14 cellular contexts compared by ENCODE assay signal in the genomic region with DNA sequence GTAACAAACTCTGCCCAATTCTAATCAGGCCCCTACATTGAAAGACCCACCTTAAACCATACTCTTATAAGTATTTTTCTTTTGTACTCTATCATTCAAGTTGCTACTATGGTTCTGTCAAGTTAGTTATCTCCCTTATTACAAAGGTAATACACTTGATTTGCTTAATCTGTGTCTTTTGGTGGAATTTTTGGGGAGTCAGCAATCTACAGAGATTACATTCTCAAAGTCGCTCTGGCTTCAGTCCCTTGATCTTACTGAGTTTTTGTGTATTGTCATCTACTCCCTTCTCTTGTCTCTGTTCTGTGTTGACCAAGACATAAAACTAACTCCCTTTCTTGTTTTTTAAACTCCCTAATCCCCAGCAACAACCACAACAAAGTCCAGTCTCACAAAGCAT.
A peak's percentile ranks its signal among the peaks of the same experiment; 100 is the strongest.
DNase-seq lines count a peak whose midpoint lies in the region; ATAC-seq, FAIRE-seq and TF ChIP-seq lines count a peak whose summit lies in the region.
"Had no signal": no experiment of that assay in that cellular context is flagged by ENCODE, and none has a peak within 500 bp of the region (broad histone marks: within the 10 kb centered on the region; RNA-seq: fewer than 3 reads in every experiment).

No MANE protein-coding gene starts in this region.

- intact Hi-C loops in Caco-2 (cut with micrococcal nuclease; ENCODE audit: unreplicated experiment): no loop called here

- H3K27me3 ChIP-seq in GM23248 (replicated peaks; ENCODE audit: insufficient read depth) (no peaks in the 10 kb centered on the region), KMS-11 (ENCODE audit: insufficient read depth, low read depth) (no peaks in the 10 kb centered on the region), Caco-2 (replicated peaks; ENCODE audit: control insufficient read depth, insufficient read depth, low read length) (no peaks in the 10 kb centered on the region)
- H3K27me3 ChIP-seq: BLaER1 treated with 17β-estradiol and CSF1 and Interleukin-3, amounts not matched to agents 10 nM and 100 nM had no signal

- H3K4me3 ChIP-seq in GM23248 (no peak overlapping the region), KMS-11 (IDR thresholded peaks at IDR 0.05; ENCODE audit: insufficient read depth, low read depth, low read length) (no peak overlapping the region), Caco-2 (ENCODE audit: low read depth, low read length) (no peak overlapping the region)
- H3K4me3 ChIP-seq: BLaER1 treated with 17β-estradiol and CSF1 and Interleukin-3, amounts not matched to agents 10 nM and 100 nM; GM23338; K562 had no signal

- no peaks in the 10 kb centered on the region for H3K9me3 Mint-ChIP-seq in osteocyte (ENCODE audit: unreplicated experiment)
- no peaks in the 10 kb centered on the region for H3K9me3 Mint-ChIP-seq in Caco-2 (ENCODE audit: unreplicated experiment)
- H3K9me3 Mint-ChIP-seq: GM23338, H9 had no signal

- H3K9me2 ChIP-seq in GM23248 (ENCODE audit: insufficient read depth): no peaks in the 10 kb centered on the region

- H3K9ac ChIP-seq in GM23248 (no peak overlapping the region), KMS-11 (no peak overlapping the region)
- H3K9ac ChIP-seq: BLaER1 treated with 17β-estradiol and CSF1 and Interleukin-3, amounts not matched to agents 10 nM and 100 nM had no signal

- H3K4me3 Mint-ChIP-seq in osteocyte (ENCODE audit: unreplicated experiment) (no peak overlapping the region), Caco-2 (ENCODE audit: unreplicated experiment) (no peak overlapping the region)
- H3K4me3 Mint-ChIP-seq: CD4-positive, CD25-positive, alpha-beta regulatory T cell; GM23338; H9 had no signal

- H3K36me3 ChIP-seq in GM23248 (ENCODE audit: low read depth) (no peaks in the 10 kb centered on the region), KMS-11 (ENCODE audit: insufficient read depth) (no peaks in the 10 kb centered on the region), Caco-2 (ENCODE audit: control insufficient read depth, insufficient read depth, low read length) (no peaks in the 10 kb centered on the region)
- H3K36me3 ChIP-seq: BLaER1 treated with 17β-estradiol and CSF1 and Interleukin-3, amounts not matched to agents 10 nM and 100 nM had no signal

- CTCF ChIA-PET in Caco-2 (lab: Charles Lee): no interaction called here

- H3K4me1 ChIP-seq in GM23248 (ENCODE audit: insufficient read depth) (peaks cover 25% of the 10 kb centered on the region), KMS-11 (ENCODE audit: low read depth, poor library complexity, severe bottlenecking) (peaks cover 16% of the 10 kb centered on the region), Caco-2 (peaks cover 9% of the 10 kb centered on the region)
- H3K4me1 ChIP-seq: BLaER1 treated with 17β-estradiol and CSF1 and Interleukin-3, amounts not matched to agents 10 nM and 100 nM had no signal

- H4K20me1 ChIP-seq in GM23248 (ENCODE audit: insufficient read depth) (no peaks in the 10 kb centered on the region), KMS-11 (ENCODE audit: insufficient read depth) (no peaks in the 10 kb centered on the region)
- H4K20me1 ChIP-seq: BLaER1 treated with 17β-estradiol and CSF1 and Interleukin-3, amounts not matched to agents 10 nM and 100 nM had no signal

- peak overlapping the region; percentile 32 for H3K27ac ChIP-seq in GM23248
- H3K27ac ChIP-seq in KMS-11: peak overlapping the region; percentile 23; the same call in 1 of the 2 replicates
- H3K27ac ChIP-seq: BLaER1 treated with 17β-estradiol and CSF1 and Interleukin-3, amounts not matched to agents 10 nM and 100 nM had no signal

- peaks cover 15% of the 10 kb centered on the region for H3F3A ChIP-seq in GM23248 (ENCODE audit: insufficient read depth)

- BruUV-seq in Caco-2 (replicated peaks; lab: Mats Ljungman, UMichigan): no TSS peak

- DNase-seq in GM23248: no peak
- DNase-seq in osteocyte (ENCODE audit: extremely low spot score, unreplicated experiment): no peak
- no peak for DNase-seq in Caco-2
- no peak for DNase-seq in NCI-H524 (lab: John Stamatoyannopoulos, UW)
- DNase-seq: Calu3; CD4-positive, CD25-positive, alpha-beta regulatory T cell; H9 had no signal

- no peak for ATAC-seq in HG03196 (IDR thresholded peaks at IDR 0.05; ENCODE audit: unreplicated experiment)
- ATAC-seq: GM23338, K562 had no signal

- no peaks in the 10 kb centered on the region for H3K79me2 ChIP-seq in GM23248 (ENCODE audit: insufficient read depth)
- no peaks in the 10 kb centered on the region for H3K79me2 ChIP-seq in KMS-11 (ENCODE audit: insufficient read depth, low read depth)

- H2AFZ ChIP-seq in GM23248: no peak overlapping the region
- H2AFZ ChIP-seq in KMS-11 (ENCODE audit: low read depth): no peak overlapping the region
- H2AFZ ChIP-seq: GM23338 had no signal

- H3K36me3 Mint-ChIP-seq in osteocyte (ENCODE audit: unreplicated experiment): no peaks in the 10 kb centered on the region
- H3K36me3 Mint-ChIP-seq in Caco-2 (ENCODE audit: insufficient read depth, unreplicated experiment): no peaks in the 10 kb centered on the region
- H3K36me3 Mint-ChIP-seq: CD4-positive, CD25-positive, alpha-beta regulatory T cell had no signal

- in situ Hi-C loops in GM23248 (cut with MboI): no loop called here

- H3K4me2 ChIP-seq in GM23248 (ENCODE audit: unreplicated experiment): peak overlapping the region; percentile 33
- peak overlapping the region; percentile 1; the same call in 1 of the 2 replicates for H3K4me2 ChIP-seq in KMS-11
- H3K4me2 ChIP-seq: BLaER1 treated with 17β-estradiol and CSF1 and Interleukin-3, amounts not matched to agents 10 nM and 100 nM; GM23338 had no signal

- H3K27ac Mint-ChIP-seq in osteocyte (ENCODE audit: unreplicated experiment): peak overlapping the region; percentile 88
- no peak overlapping the region for H3K27ac Mint-ChIP-seq in Caco-2 (ENCODE audit: unreplicated experiment)
- H3K27ac Mint-ChIP-seq: CD4-positive, CD25-positive, alpha-beta regulatory T cell; GM23338; H9 had no signal

- H3K27me3 Mint-ChIP-seq in osteocyte (ENCODE audit: unreplicated experiment): no peaks in the 10 kb centered on the region
- no peaks in the 10 kb centered on the region for H3K27me3 Mint-ChIP-seq in Caco-2 (ENCODE audit: insufficient read depth, unreplicated experiment)
- H3K27me3 Mint-ChIP-seq: CD4-positive, CD25-positive, alpha-beta regulatory T cell had no signal

- FAIRE-seq in endometrium (lab: Jason Lieb, UNC): peak; percentile 51
- FAIRE-seq: HTR-8/SVneo, K562 had no signal

- no peaks in the 10 kb centered on the region for H3K9me3 ChIP-seq in GM23248 (ENCODE audit: low read depth)
- no peaks in the 10 kb centered on the region for H3K9me3 ChIP-seq in Caco-2
- H3K9me3 ChIP-seq: BLaER1 treated with 17β-estradiol and CSF1 and Interleukin-3, amounts not matched to agents 10 nM and 100 nM had no signal

- TF ChIP-seq CTCF in KMS-11 (conservative IDR thresholded peaks at IDR 0.05; ENCODE audit: low read depth, low read length): no peak
- TF ChIP-seq CTCF in osteocyte (IDR thresholded peaks at IDR 0.05): no peak
- no peak for TF ChIP-seq CTCF in Caco-2 (IDR thresholded peaks at IDR 0.05; ENCODE audit: insufficient read depth in 1 of 2, low read depth in 1 of 2, low read length in 1 of 2, severe bottlenecking in 1 of 2, unreplicated experiment in 1 of 2)

- POLR2A ChIA-PET in Caco-2 (lab: Charles Lee): no interaction called here

- WGBS in GM23248 (ENCODE audit: low coverage in 1 of 2, low lambda C conversion rate in 2 of 2, missing lambda C conversion rate in 2 of 2), 2 experiments: 95 to 97% methylated on average over 1 of the region's 1 CpG

- H3K4me1 Mint-ChIP-seq in osteocyte (ENCODE audit: unreplicated experiment) (peaks cover 52% of the 10 kb centered on the region), Caco-2 (ENCODE audit: low read depth, unreplicated experiment) (peaks cover 12% of the 10 kb centered on the region)
- H3K4me1 Mint-ChIP-seq: CD4-positive, CD25-positive, alpha-beta regulatory T cell; GM23338; H9 had no signal
